ENCODE assay signal across 8 cellular contexts in the genomic region with DNA sequence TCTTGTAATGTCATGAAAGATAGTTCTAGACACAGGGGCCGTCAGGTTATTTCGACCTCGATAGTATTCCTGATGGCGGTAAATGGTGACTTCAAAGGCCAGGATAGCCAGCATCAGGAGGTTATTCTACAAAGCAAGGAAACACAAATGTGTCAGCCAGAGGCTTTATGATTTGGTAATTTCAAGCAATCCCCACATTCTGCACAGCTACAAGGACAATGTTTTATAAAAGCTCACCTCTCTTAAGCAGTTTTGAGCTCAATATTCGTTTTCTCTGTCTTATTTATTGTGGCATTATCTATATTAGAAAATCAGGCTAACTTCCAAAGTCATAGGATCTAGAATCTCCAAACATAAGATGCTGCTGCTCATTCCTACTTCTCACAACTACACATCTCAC.
"Had no signal": no experiment of that assay in that cellular context is flagged by ENCODE, and none has a peak within 500 bp of the region (broad histone marks: within the 10 kb centered on the region; RNA-seq: fewer than 3 reads in every experiment).

No MANE protein-coding gene starts in this region.

- FAIRE-seq: G401.6, GM12878, GM12891, GM12892, GM18507, GM19239 had no signal

- ATAC-seq: GM12878 had no signal

- H3K4me3 ChIP-seq: GM12878 had no signal

- DNase-seq: GDM1, GF-D8 had no signal
